Comparison of ENCODE assay signal across 27 cellular contexts in genomic region chr12:98750511-98750910, GRCh38.
DNase-seq lines count a peak whose midpoint lies in the region; ATAC-seq, FAIRE-seq and TF ChIP-seq lines count a peak whose summit lies in the region.
"Had no signal": no experiment of that assay in that cellular context is flagged by ENCODE, and none has a peak within 500 bp of the region (broad histone marks: within the 10 kb centered on the region; RNA-seq: fewer than 3 reads in every experiment).

No MANE protein-coding gene starts in this region.

- no peak for TF ChIP-seq CTCF in foreskin keratinocyte (conservative IDR thresholded peaks at IDR 0.05)
- TF ChIP-seq CTCF in kidney (IDR thresholded peaks at IDR 0.05; ENCODE audit: borderline replicate concordance, extremely low read depth, insufficient read depth) = no peak

- no peaks in the 10 kb centered on the region for H3K36me3 ChIP-seq in kidney (ENCODE audit: control insufficient read depth in 1 of 2, insufficient read depth in 2 of 2, low read length in 2 of 2)
- H3K36me3 ChIP-seq: pancreas, vagina had no signal

- intact Hi-C loops in kidney (cut with DNase I) = no loop called here

- in situ Hi-C loops in G401 (cut with HindIII; ENCODE audit: low sequenced_read_pairs) = no loop called here

- H3K27me3 ChIP-seq in foreskin keratinocyte = peaks cover 18% of the 10 kb centered on the region
- H3K27me3 ChIP-seq: pancreas, sigmoid colon, testis, vagina had no signal

- peak; percentile 33 for DNase-seq in G401 (ENCODE audit: low spot score)
- peak in 1 of 2 donors; percentile 22 for DNase-seq in foreskin keratinocyte
- peak in 40 of 56 donors; percentile 14 to 87 (median 57) for DNase-seq in nucleus accumbens (lab: John Stamatoyannopoulos, UW)
- DNase-seq in kidney = no peak
- no peak for DNase-seq in dermis blood vessel endothelial cell
- DNase-seq: activated CD4-positive, alpha-beta T cell treated with anti-CD3 and anti-CD28 coated beads for 36 hours; activated naive CD4-positive, alpha-beta T cell treated with anti-CD3 and anti-CD28 coated beads for 36 hours; activated T-cell treated with anti-CD3 and anti-CD28 coated beads, Interleukin-2, amount 50 U/mL, for 48 hours; amniotic stem cell; CD4-positive, CD25-positive, alpha-beta regulatory T cell; effector CD8-positive, alpha-beta T cell; GF-D8; mammary epithelial cell; NCI-H146; NCI-H226; pancreas; PC-3; SHP77 treated with DMSO at 0.1 percent for 48 hours; sigmoid colon; testis had no signal

- no peak for FAIRE-seq in kidney (lab: Jason Lieb, UNC)
- FAIRE-seq: pancreas, TTC549 had no signal

- H3K27ac ChIP-seq in angular gyrus (ENCODE audit: low read depth, low read length) = peak overlapping the region; percentile 69
- no peak overlapping the region for H3K27ac ChIP-seq in foreskin keratinocyte
- no peak overlapping the region for H3K27ac ChIP-seq in kidney (ENCODE audit: low read depth in 2 of 2, low read length in 2 of 2)
- H3K27ac ChIP-seq: KMS-11, pancreas, sigmoid colon, testis, vagina had no signal

- no peaks in the 10 kb centered on the region for H3K9me3 ChIP-seq in kidney (ENCODE audit: control insufficient read depth in 1 of 2, low read length in 2 of 2)
- H3K9me3 ChIP-seq: pancreas, sigmoid colon, testis, vagina had no signal

- no peak overlapping the region for H3K9ac ChIP-seq in kidney (ENCODE audit: low read length in 2 of 2)
- H3K9ac ChIP-seq: KMS-11 had no signal

- peak; percentile 6 for ATAC-seq in foreskin keratinocyte
- no peak for ATAC-seq in HG02623 (IDR thresholded peaks at IDR 0.05; ENCODE audit: unreplicated experiment)
- ATAC-seq in GM21526 (IDR thresholded peaks at IDR 0.05; ENCODE audit: low FRiP score, unreplicated experiment) = no peak
- ATAC-seq: activated CD4-positive, alpha-beta T cell treated with anti-CD3 and anti-CD28 coated beads for 36 hours; esophagus mucosa; pancreas; PC-3 had no signal

- no peak overlapping the region for H3K4me3 ChIP-seq in kidney (ENCODE audit: low read length in 2 of 2)
- H3K4me3 ChIP-seq: pancreas, sigmoid colon, testis, vagina had no signal

- H3K4me1 ChIP-seq in foreskin keratinocyte = no peaks in the 10 kb centered on the region
- H3K4me1 ChIP-seq in kidney (ENCODE audit: control insufficient read depth in 1 of 2, insufficient read depth in 1 of 2, low read depth in 1 of 2, low read length in 2 of 2) = peaks cover 0 to 4% of the 10 kb centered on the region in 2 donors
- H3K4me1 ChIP-seq: pancreas had no signal

Comparison
In these comparisons a context has a peak if more than half of its experiments do, and no peak if none do; other contexts are left out.
1. DNase-seq: peak in G401 (single experiment) and nucleus accumbens (40 of 56); none in kidney (single experiment) and dermis blood vessel endothelial cell (single experiment).